In genomic region chrX:107118322-107119147, GRCh38 we compare ENCODE assay signal across 1 cellular context.
TF ChIP-seq lines count a peak whose summit lies in the region.

Gene RBM41 (minus strand): TSS chrX:107118822. CDS start chrX:107118773, 49 bp downstream.

TF ChIP-seq in HepG2, 621 proteins besides CTCF, POLR2A, EP300 and RAD21 (continued from another document and continues in another):
- TF ChIP-seq ARID4A (CRISPR knock-in tag; IDR thresholded peaks at IDR 0.05; ENCODE audit: borderline replicate concordance), result peak; percentile 67; the same call in 1 of the 2 replicates
- peak; percentile 70; the same call in 1 of the 2 replicates for TF ChIP-seq NR2C2 (CRISPR knock-in tag; IDR thresholded peaks at IDR 0.05; ENCODE audit: borderline replicate concordance)
- TF ChIP-seq ZMYM3 (CRISPR knock-in tag; IDR thresholded peaks at IDR 0.05), result no peak
- peak; percentile 41; the same call in 1 of the 2 replicates for TF ChIP-seq DR1 (CRISPR knock-in tag; IDR thresholded peaks at IDR 0.05)
- peak; percentile 46; the same call in 1 of the 2 replicates for TF ChIP-seq SPEN (CRISPR knock-in tag; IDR thresholded peaks at IDR 0.05; ENCODE audit: low read depth)
- no peak for TF ChIP-seq REL (CRISPR knock-in tag; conservative IDR thresholded peaks at IDR 0.05)
- TF ChIP-seq PHF20 (CRISPR knock-in tag; IDR thresholded peaks at IDR 0.05), result peak; percentile 26; the same call in 1 of the 2 replicates
- TF ChIP-seq ZC3H4 (CRISPR knock-in tag; IDR thresholded peaks at IDR 0.05; ENCODE audit: borderline replicate concordance), result no peak
- no peak for TF ChIP-seq ZFP1 (CRISPR knock-in tag; IDR thresholded peaks at IDR 0.05)
- peak; percentile 94 for TF ChIP-seq CREM (IDR thresholded peaks at IDR 0.05)
- no peak for TF ChIP-seq CREM (CRISPR knock-in tag; IDR thresholded peaks at IDR 0.05)
- no peak for TF ChIP-seq ZNF30 (CRISPR knock-in tag; IDR thresholded peaks at IDR 0.05)
- TF ChIP-seq ZSCAN21 (CRISPR knock-in tag; IDR thresholded peaks at IDR 0.05; ENCODE audit: borderline replicate concordance), result no peak
- TF ChIP-seq MED1 (CRISPR knock-in tag; IDR thresholded peaks at IDR 0.05), result peak; percentile 24; the same call in 1 of the 2 replicates
- TF ChIP-seq KMT2A (CRISPR knock-in tag; IDR thresholded peaks at IDR 0.05), result 0 out of 2 replicates have a peak, but pooled peaks have one; percentile 21
- no peak for TF ChIP-seq ZNF883 (CRISPR knock-in tag; IDR thresholded peaks at IDR 0.05; ENCODE audit: not compliant biosample characterization)
- peak; percentile 48; the same call in 1 of the 2 replicates for TF ChIP-seq YEATS2 (CRISPR knock-in tag; IDR thresholded peaks at IDR 0.05; ENCODE audit: borderline replicate concordance)
- TF ChIP-seq, protein P1, sequence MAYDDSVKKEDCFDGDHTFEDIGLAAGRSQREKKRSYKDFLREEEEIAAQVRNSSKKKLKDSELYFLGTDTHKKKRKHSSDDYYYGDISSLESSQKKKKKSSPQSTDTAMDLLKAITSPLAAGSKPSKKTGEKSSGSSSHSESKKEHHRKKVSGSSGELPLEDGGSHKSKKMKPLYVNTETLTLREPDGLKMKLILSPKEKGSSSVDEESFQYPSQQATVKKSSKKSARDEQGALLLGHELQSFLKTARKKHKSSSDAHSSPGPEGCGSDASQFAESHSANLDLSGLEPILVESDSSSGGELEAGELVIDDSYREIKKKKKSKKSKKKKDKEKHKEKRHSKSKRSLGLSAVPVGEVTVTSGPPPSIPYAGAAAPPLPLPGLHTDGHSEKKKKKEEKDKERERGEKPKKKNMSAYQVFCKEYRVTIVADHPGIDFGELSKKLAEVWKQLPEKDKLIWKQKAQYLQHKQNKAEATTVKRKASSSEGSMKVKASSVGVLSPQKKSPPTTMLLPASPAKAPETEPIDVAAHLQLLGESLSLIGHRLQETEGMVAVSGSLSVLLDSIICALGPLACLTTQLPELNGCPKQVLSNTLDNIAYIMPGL (CRISPR knock-in tag; IDR thresholded peaks at IDR 0.05; ENCODE audit: borderline replicate concordance in 1 of 2, low read depth in 1 of 2), result peak; percentile 40 to 80; a peak in 2 of 4 replicates
- TF ChIP-seq RBFOX2 (IDR thresholded peaks at IDR 0.05; ENCODE audit: low read depth, low read length), result 0 out of 2 replicates have a peak, but pooled peaks have one; percentile 43
- TF ChIP-seq IKZF1 (IDR thresholded peaks at IDR 0.05), result no peak
- peak; percentile 47 for TF ChIP-seq SAP130 (CRISPR knock-in tag; IDR thresholded peaks at IDR 0.05; ENCODE audit: low read depth)
- peak; percentile 97 for TF ChIP-seq ZFX (CRISPR knock-in tag; IDR thresholded peaks at IDR 0.05; ENCODE audit: low read depth)
- TF ChIP-seq, protein P2, sequence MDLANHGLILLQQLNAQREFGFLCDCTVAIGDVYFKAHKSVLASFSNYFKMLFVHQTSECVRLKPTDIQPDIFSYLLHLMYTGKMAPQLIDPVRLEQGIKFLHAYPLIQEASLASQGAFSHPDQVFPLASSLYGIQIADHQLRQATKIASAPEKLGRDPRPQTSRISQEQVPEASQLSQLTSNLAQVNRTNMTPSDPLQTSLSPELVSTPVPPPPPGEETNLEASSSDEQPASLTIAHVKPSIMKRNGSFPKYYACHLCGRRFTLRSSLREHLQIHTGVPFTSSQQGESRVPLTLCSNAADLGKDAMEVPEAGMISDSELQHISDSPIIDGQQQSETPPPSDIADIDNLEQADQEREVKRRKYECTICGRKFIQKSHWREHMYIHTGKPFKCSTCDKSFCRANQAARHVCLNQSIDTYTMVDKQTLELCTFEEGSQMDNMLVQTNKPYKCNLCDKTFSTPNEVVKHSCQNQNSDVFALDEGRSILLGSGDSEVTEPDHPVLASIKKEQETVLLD (CRISPR knock-in tag; IDR thresholded peaks at IDR 0.05; ENCODE audit: low read depth), result no peak
- TF ChIP-seq FOXA3 (CRISPR knock-in tag; IDR thresholded peaks at IDR 0.05), result peak; percentile 77
- no peak for TF ChIP-seq NFKB2 (CRISPR knock-in tag; IDR thresholded peaks at IDR 0.05; ENCODE audit: borderline replicate concordance)
- TF ChIP-seq FOXA1 (IDR thresholded peaks at IDR 0.05), result no peak
- TF ChIP-seq FOXA1 (CRISPR knock-in tag; IDR thresholded peaks at IDR 0.05), result peak; percentile 66
- TF ChIP-seq PHF5A (CRISPR knock-in tag; IDR thresholded peaks at IDR 0.05; ENCODE audit: low read depth, unreplicated experiment), result no peak
- TF ChIP-seq TOPORS (CRISPR knock-in tag; IDR thresholded peaks at IDR 0.05), result 0 out of 2 replicates have a peak, but pooled peaks have one; percentile 48
- TF ChIP-seq LCORL (IDR thresholded peaks at IDR 0.05), result peak; percentile 39; the same call in 1 of the 2 replicates
- no peak for TF ChIP-seq LCORL (CRISPR knock-in tag; IDR thresholded peaks at IDR 0.05)
- TF ChIP-seq, protein P3, sequence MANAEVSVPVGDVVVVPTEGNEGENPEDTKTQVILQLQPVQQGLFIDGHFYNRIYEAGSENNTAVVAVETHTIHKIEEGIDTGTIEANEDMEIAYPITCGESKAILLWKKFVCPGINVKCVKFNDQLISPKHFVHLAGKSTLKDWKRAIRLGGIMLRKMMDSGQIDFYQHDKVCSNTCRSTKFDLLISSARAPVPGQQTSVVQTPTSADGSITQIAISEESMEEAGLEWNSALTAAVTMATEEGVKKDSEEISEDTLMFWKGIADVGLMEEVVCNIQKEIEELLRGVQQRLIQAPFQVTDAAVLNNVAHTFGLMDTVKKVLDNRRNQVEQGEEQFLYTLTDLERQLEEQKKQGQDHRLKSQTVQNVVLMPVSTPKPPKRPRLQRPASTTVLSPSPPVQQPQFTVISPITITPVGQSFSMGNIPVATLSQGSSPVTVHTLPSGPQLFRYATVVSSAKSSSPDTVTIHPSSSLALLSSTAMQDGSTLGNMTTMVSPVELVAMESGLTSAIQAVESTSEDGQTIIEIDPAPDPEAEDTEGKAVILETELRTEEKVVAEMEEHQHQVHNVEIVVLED (CRISPR knock-in tag; IDR thresholded peaks at IDR 0.05; ENCODE audit: borderline replicate concordance), result 0 out of 2 replicates have a peak, but pooled peaks have one; percentile 14
- TF ChIP-seq FOXK1 (CRISPR knock-in tag; IDR thresholded peaks at IDR 0.05; ENCODE audit: borderline replicate concordance, low read depth), result peak; percentile 77; the same call in 1 of the 2 replicates
- TF ChIP-seq, protein P4, sequence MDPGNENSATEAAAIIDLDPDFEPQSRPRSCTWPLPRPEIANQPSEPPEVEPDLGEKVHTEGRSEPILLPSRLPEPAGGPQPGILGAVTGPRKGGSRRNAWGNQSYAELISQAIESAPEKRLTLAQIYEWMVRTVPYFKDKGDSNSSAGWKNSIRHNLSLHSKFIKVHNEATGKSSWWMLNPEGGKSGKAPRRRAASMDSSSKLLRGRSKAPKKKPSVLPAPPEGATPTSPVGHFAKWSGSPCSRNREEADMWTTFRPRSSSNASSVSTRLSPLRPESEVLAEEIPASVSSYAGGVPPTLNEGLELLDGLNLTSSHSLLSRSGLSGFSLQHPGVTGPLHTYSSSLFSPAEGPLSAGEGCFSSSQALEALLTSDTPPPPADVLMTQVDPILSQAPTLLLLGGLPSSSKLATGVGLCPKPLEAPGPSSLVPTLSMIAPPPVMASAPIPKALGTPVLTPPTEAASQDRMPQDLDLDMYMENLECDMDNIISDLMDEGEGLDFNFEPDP (CRISPR knock-in tag; conservative IDR thresholded peaks at IDR 0.05), result 0 out of 2 replicates have a peak, but pooled peaks have one; percentile 61
- peak; percentile 59; the same call in 1 of the 2 replicates for TF ChIP-seq SUZ12 (IDR thresholded peaks at IDR 0.05; ENCODE audit: low read depth, low read length)
- no peak for TF ChIP-seq MTA3 (CRISPR knock-in tag; IDR thresholded peaks at IDR 0.05)
- TF ChIP-seq ZGPAT (CRISPR knock-in tag; IDR thresholded peaks at IDR 0.05), result peak; percentile 32; the same call in 1 of the 2 replicates
- TF ChIP-seq ZNF460 (CRISPR knock-in tag; IDR thresholded peaks at IDR 0.05; ENCODE audit: borderline replicate concordance), result no peak
- no peak for TF ChIP-seq HIVEP1 (CRISPR knock-in tag; IDR thresholded peaks at IDR 0.05)
- no peak for TF ChIP-seq MEIS1 (CRISPR knock-in tag; IDR thresholded peaks at IDR 0.05; ENCODE audit: borderline replicate concordance)
- TF ChIP-seq TGIF2 (CRISPR knock-in tag; IDR thresholded peaks at IDR 0.05), result no peak
- TF ChIP-seq TRIM24 (CRISPR knock-in tag; IDR thresholded peaks at IDR 0.05), result no peak
- TF ChIP-seq GATAD1 (CRISPR knock-in tag; IDR thresholded peaks at IDR 0.05), result peak; percentile 44; the same call in 1 of the 2 replicates
- peak; percentile 52; the same call in 1 of the 2 replicates for TF ChIP-seq KDM2A (CRISPR knock-in tag; IDR thresholded peaks at IDR 0.05; ENCODE audit: borderline replicate concordance, low read depth)
- 0 out of 2 replicates have a peak, but pooled peaks have one; percentile 33 for TF ChIP-seq ZNF761 (CRISPR knock-in tag; conservative IDR thresholded peaks at IDR 0.05)
- no peak for TF ChIP-seq GTF2F1 (IDR thresholded peaks at IDR 0.05; ENCODE audit: low read length)
- no peak for TF ChIP-seq AKNA (CRISPR knock-in tag; IDR thresholded peaks at IDR 0.05; ENCODE audit: borderline replicate concordance)
- 0 out of 2 replicates have a peak, but pooled peaks have one; percentile 38 for TF ChIP-seq IKZF5 (CRISPR knock-in tag; IDR thresholded peaks at IDR 0.05)
- TF ChIP-seq SRSF1 (optimal IDR thresholded peaks at IDR 0.05; ENCODE audit: low read depth, low read length), result no peak
